ENCODE assay signal across 8 cellular contexts in the genomic region with DNA sequence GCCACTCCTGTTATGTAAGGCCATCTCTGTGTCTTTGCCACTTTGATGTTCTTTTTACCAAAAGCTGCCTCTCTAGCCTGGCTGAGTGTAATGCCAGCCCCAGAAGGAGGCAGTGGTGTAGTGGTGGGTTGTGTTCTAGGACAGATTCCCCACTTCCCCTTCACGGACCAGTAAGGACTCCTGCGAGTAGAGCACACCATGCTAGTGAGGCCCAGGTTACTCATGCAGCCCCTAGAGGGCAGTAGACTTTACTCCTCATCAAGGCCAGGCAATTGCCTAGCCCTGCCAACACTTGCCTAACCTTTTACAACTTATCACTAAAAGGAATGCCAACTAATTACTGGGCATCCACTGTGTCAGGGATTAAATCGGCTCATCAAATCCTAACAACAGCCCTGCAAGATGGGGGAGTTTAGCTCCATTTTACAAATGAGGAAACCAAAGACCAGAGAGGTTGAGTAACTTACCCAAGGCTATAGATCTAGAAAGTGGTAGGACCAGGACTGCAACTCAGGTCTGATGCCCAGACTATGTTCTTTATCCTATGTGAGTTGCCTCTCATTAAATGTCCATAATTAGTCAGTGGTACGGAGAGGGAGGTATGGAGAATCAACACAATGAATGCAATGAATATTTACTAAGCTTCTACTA.
DNase-seq lines count a peak whose midpoint lies in the region; ATAC-seq, FAIRE-seq and TF ChIP-seq lines count a peak whose summit lies in the region.

No MANE protein-coding gene starts in this region.

- peak; percentile 47 for TF ChIP-seq CTCF in AG04450 (IDR thresholded peaks at IDR 0.05; ENCODE audit: low read depth, low read length)
- peak in 6 of 7 experiments; percentile 46 to 56 (median 48) for TF ChIP-seq CTCF in body of pancreas (IDR thresholded peaks at IDR 0.05)
- TF ChIP-seq CTCF in mucosa of descending colon (IDR thresholded peaks at IDR 0.05): no peak

- CTCF ChIA-PET in AG04450 (lab: Charles Lee): interaction anchor here (1.4 to 2.2 kb wide), 2 partner anchors 9 to 21 kb away, joined by 5 to 6 read pairs; no protein-coding TSS in a partner anchor

- H3K4me3 ChIP-seq in AG04450 (ENCODE audit: low read depth, low read length) (no peak overlapping the region), body of pancreas (no peak overlapping the region), mucosa of descending colon (no peak overlapping the region)

- no peaks in the 10 kb centered on the region for H3K9me3 ChIP-seq in AG04450 (ENCODE audit: control insufficient read depth, insufficient read depth, low read length)
- H3K9me3 ChIP-seq in body of pancreas: no peaks in the 10 kb centered on the region
- H3K9me3 ChIP-seq in mucosa of descending colon: no peaks in the 10 kb centered on the region

- H3K27ac ChIP-seq in AG04450 (ENCODE audit: low read depth, low read length) (no peak overlapping the region), body of pancreas (no peak overlapping the region)

- peak; percentile 74 for ATAC-seq in HG02970 (IDR thresholded peaks at IDR 0.05; ENCODE audit: low FRiP score, unreplicated experiment)
- ATAC-seq in body of pancreas: peak; percentile 80
- peak; percentile 97 for ATAC-seq in mucosa of descending colon
- ATAC-seq in HG03139 (IDR thresholded peaks at IDR 0.05; ENCODE audit: unreplicated experiment): no peak

- DNase-seq in AG04450 (ENCODE audit: low read depth, low spot score) (no peak), GM12892 (ENCODE audit: insufficient read length) (peak; percentile 23), NOMO-1 treated with DMSO at 0.1 percent for 48 hours (lab: John Stamatoyannopoulos, UW; ENCODE audit: unreplicated experiment) (peak; percentile 67), body of pancreas (peak; percentile 28 to 62 (median 49)), mucosa of descending colon (peak in 1 of 3 donors; percentile 68), HuH-7.5 (ENCODE audit: low spot score) (no peak)

- no peaks in the 10 kb centered on the region for H3K4me1 ChIP-seq in body of pancreas
- peaks cover 3% of the 10 kb centered on the region for H3K4me1 ChIP-seq in mucosa of descending colon (ENCODE audit: low read depth)

- 42 to 56% methylated on average over 4 of the region's 4 CpGs for WGBS in body of pancreas, 2 donors

- H3K36me3 ChIP-seq in body of pancreas (replicated peaks in 1 of 2; ENCODE audit: insufficient read depth in 1 of 2, low read depth in 2 of 2): no peaks in the 10 kb centered on the region
- no peaks in the 10 kb centered on the region for H3K36me3 ChIP-seq in mucosa of descending colon (ENCODE audit: low read depth)

- H3K27me3 ChIP-seq in AG04450 (ENCODE audit: control insufficient read depth, insufficient read depth, low read length) (no peaks in the 10 kb centered on the region), body of pancreas (no peaks in the 10 kb centered on the region)

- intact Hi-C loops in body of pancreas (cut with DNase I): no loop called here
- intact Hi-C loops in mucosa of descending colon (cut with DNase I, micrococcal nuclease): no loop called here

- POLR2A ChIA-PET in AG04450 (lab: Yijun Ruan, JAX): no interaction called here

- no peak for TF ChIP-seq POLR2A in GM12892 (IDR thresholded peaks at IDR 0.05; ENCODE audit: low read depth, low read length)
- TF ChIP-seq POLR2A in body of pancreas (IDR thresholded peaks at IDR 0.05): no peak

- peak; percentile 94 for FAIRE-seq in GM12892 (lab: Jason Lieb, UNC)

Comparison
In these comparisons a context has a peak if more than half of its experiments do, and no peak if none do; other contexts are left out.
1. DNase-seq: peak in GM12892 (single experiment), NOMO-1 treated with DMSO at 0.1 percent for 48 hours (single experiment) and body of pancreas (4 of 4); none in AG04450 (single experiment) and HuH-7.5 (single experiment).